In the genomic region with DNA sequence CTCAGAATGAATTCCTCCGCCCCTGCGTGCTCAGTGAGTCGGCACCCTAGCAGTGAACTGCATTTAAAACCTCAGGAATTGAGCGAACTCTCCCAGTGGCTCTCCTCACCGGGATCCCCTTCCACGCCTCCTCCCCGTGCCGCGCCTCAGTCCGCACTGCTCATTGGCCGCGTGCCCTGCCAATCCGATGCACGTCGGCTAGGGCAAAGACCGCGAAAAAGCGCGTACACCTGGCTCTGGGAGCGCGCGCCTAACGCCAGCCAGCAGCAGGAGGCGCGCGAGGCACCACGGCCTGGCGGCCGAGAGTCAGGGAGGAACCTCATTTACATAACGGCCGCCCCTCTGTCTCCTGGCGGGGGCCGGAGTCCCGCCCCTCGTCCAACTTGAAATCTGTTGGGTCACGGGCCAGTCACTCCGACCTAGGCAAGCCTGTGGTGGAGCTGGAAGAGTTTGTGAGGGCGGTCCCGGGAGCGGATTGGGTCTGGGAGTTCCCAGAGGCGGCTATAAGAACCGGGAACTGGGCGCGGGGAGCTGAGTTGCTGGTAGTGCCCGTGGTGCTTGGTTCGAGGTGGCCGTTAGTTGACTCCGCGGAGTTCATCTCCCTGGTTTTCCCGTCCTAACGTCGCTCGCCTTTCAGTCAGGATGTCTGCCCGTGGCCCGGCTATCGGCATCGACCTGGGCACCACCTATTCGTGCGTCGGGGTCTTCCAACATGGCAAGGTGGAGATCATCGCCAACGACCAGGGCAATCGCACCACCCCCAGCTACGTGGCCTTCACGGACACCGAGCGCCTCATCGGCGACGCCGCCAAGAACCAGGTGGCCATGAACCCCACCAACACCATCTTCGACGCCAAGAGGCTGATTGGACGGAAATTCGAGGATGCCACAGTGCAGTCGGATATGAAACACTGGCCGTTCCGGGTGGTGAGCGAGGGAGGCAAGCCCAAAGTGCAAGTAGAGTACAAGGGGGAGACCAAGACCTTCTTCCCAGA, we compare ENCODE assay signal across 8 cellular contexts. TPM values are rescaled to one million over a fixed set of nuclear protein-coding genes. Genes with fewer than 3 reads are reported as not detected.
DNase-seq lines count a peak whose midpoint lies in the region; ATAC-seq and TF ChIP-seq lines count a peak whose summit lies in the region.

A gene (plus strand): TSS at position 534 of the 995 bp plus-strand sequence. CDS start 109 bp downstream, at position 643.

- TSS peak; percentile 42 for BruUV-seq in Caco-2 (replicated peaks; lab: Mats Ljungman, UMichigan)

- peaks cover 12% of the 10 kb centered on the region for H3K36me3 Mint-ChIP-seq in Caco-2 (ENCODE audit: insufficient read depth, unreplicated experiment)
- H3K36me3 Mint-ChIP-seq in natural killer cell treated with Interleukin-12 subunit alpha and Interleukin-12 subunit beta and Interleukin-15 and Interleukin-18, amount 100 ng/mL, for 72 hours, result peaks cover 6% of the 10 kb centered on the region

- H3K27ac Mint-ChIP-seq in Caco-2 (ENCODE audit: unreplicated experiment), result peak within 1 kb of the TSS; percentile 79
- H3K27ac Mint-ChIP-seq in natural killer cell treated with Interleukin-12 subunit alpha and Interleukin-12 subunit beta and Interleukin-15 and Interleukin-18, amount 100 ng/mL, for 72 hours, result peak within 1 kb of the TSS; percentile 87 to 92

- H3K9ac ChIP-seq in HUES64 (ENCODE audit: low read depth, low read length), result peak within 1 kb of the TSS; percentile 67

- TF ChIP-seq CTCF in Caco-2 (IDR thresholded peaks at IDR 0.05; ENCODE audit: insufficient read depth in 1 of 2, low read depth in 1 of 2, low read length in 1 of 2, severe bottlenecking in 1 of 2, unreplicated experiment in 1 of 2) (peak; percentile 41 to 78), fibroblast of the aortic adventitia (IDR thresholded peaks at IDR 0.05; ENCODE audit: insufficient read depth, low read length) (peak; percentile 80)

- peak within 1 kb of the TSS; percentile 71 for H3K4me3 Mint-ChIP-seq in Caco-2 (ENCODE audit: unreplicated experiment)
- peak within 1 kb of the TSS; percentile 100 for H3K4me3 Mint-ChIP-seq in natural killer cell treated with Interleukin-12 subunit alpha and Interleukin-12 subunit beta and Interleukin-15 and Interleukin-18, amount 100 ng/mL, for 72 hours

- H3K36me3 ChIP-seq in Caco-2 (ENCODE audit: control insufficient read depth, insufficient read depth, low read length), result no peaks in the 10 kb centered on the region
- H3K36me3 ChIP-seq in HUES64 (ENCODE audit: insufficient read depth, low read length), result no peaks in the 10 kb centered on the region

- H3K27me3 ChIP-seq in Caco-2 (replicated peaks; ENCODE audit: control insufficient read depth, insufficient read depth, low read length) (no peaks in the 10 kb centered on the region), HUES64 (ENCODE audit: insufficient read depth, low read length) (peaks cover 35% of the 10 kb centered on the region)

- DNase-seq in Caco-2 (peak; percentile 98 to 99), RPMI7951 (ENCODE audit: low read depth) (peak; percentile 98), fibroblast of the aortic adventitia (ENCODE audit: low read depth) (peak; percentile 98)
- peak; percentile 91 for DNase-seq in activated effector memory CD4-positive, alpha-beta T cell treated with Interleukin-2 at 50 U/mL for 16 hours
- DNase-seq in natural killer cell treated with Interleukin-12 subunit alpha and Interleukin-12 subunit beta and Interleukin-15 and Interleukin-18, amount 100 ng/mL, for 72 hours (ENCODE audit: low spot score), result peak; percentile 98
- peak; percentile 97 for DNase-seq in stimulated activated naive CD8-positive, alpha-beta T cell treated with anti-CD3 and anti-CD28 coated beads, Interleukin-15, Interleukin-2, amounts not matched to agents 100 U/mL and 50 U/mL, for 24 hours

- peaks cover 9% of the 10 kb centered on the region; the same call in 1 of the 2 replicates for H3K9me3 ChIP-seq in Caco-2
- no peaks in the 10 kb centered on the region for H3K9me3 ChIP-seq in HUES64 (ENCODE audit: insufficient read depth, low read depth, low read length)

- H3K4me1 Mint-ChIP-seq in Caco-2 (ENCODE audit: low read depth, unreplicated experiment), result peaks cover 16% of the 10 kb centered on the region
- peaks cover 27 to 41% of the 10 kb centered on the region in 2 donors for H3K4me1 Mint-ChIP-seq in natural killer cell treated with Interleukin-12 subunit alpha and Interleukin-12 subunit beta and Interleukin-15 and Interleukin-18, amount 100 ng/mL, for 72 hours (ENCODE audit: low read depth in 2 of 2)

- intact Hi-C loops in Caco-2 (cut with micrococcal nuclease; ENCODE audit: unreplicated experiment), result loop anchor here (1.0 to 5.0 kb wide), 5 partner anchors 30 to 222 kb away; a partner anchor contains a TSS

- no peaks in the 10 kb centered on the region for H3K9me3 Mint-ChIP-seq in Caco-2 (ENCODE audit: unreplicated experiment)
- H3K9me3 Mint-ChIP-seq in natural killer cell treated with Interleukin-12 subunit alpha and Interleukin-12 subunit beta and Interleukin-15 and Interleukin-18, amount 100 ng/mL, for 72 hours, result no peaks in the 10 kb centered on the region

- POLR2A ChIA-PET in Caco-2 (lab: Charles Lee), result interaction anchor here (0.5 to 1.6 kb wide), 9 partner anchors 14 to 572 kb away, joined by 3 to 12 read pairs (median 3); no protein-coding TSS in a partner anchor

- CTCF ChIA-PET in Caco-2 (lab: Charles Lee), result interaction anchor here (0.5 to 1.6 kb wide), 10 partner anchors 14 to 224 kb away, joined by 3 to 9 read pairs (median 3); a partner anchor contains a TSS

- H3K4me3 ChIP-seq in Caco-2 (ENCODE audit: low read depth, low read length), result peak within 1 kb of the TSS; percentile 49
- H3K4me3 ChIP-seq in HUES64 (ENCODE audit: low read length), result peak within 1 kb of the TSS; percentile 76
- H3K4me3 ChIP-seq in fibroblast of the aortic adventitia (ENCODE audit: low read depth, low read length), result peak within 1 kb of the TSS; percentile 74

- peak; percentile 97 for ATAC-seq in GM21423 (IDR thresholded peaks at IDR 0.05; ENCODE audit: unreplicated experiment)
- ATAC-seq in natural killer cell treated with Interleukin-12 subunit alpha and Interleukin-12 subunit beta and Interleukin-15 and Interleukin-18, amount 100 ng/mL, for 72 hours, result peak; percentile 97 to 98
- ATAC-seq in stimulated activated naive CD8-positive, alpha-beta T cell treated with anti-CD3 and anti-CD28 coated beads, Interleukin-15, Interleukin-2, amounts not matched to agents 100 U/mL and 50 U/mL, for 24 hours, result peak; percentile 98

- peak within 1 kb of the TSS; percentile 94 for H3K27ac ChIP-seq in HUES64 (ENCODE audit: low read depth, low read length)

- 41% methylated on average over 79 of the region's 79 CpGs for WGBS in HUES64

- peaks cover 14% of the 10 kb centered on the region; the same call in 1 of the 2 replicates for H3K4me1 ChIP-seq in Caco-2
- peaks cover 22% of the 10 kb centered on the region for H3K4me1 ChIP-seq in HUES64 (ENCODE audit: insufficient read depth, low read length)

- H3K27me3 Mint-ChIP-seq in Caco-2 (ENCODE audit: insufficient read depth, unreplicated experiment), result no peaks in the 10 kb centered on the region
- H3K27me3 Mint-ChIP-seq in natural killer cell treated with Interleukin-12 subunit alpha and Interleukin-12 subunit beta and Interleukin-15 and Interleukin-18, amount 100 ng/mL, for 72 hours, result peaks cover 13 to 14% of the 10 kb centered on the region in 2 donors

RNA-seq across cellular contexts. Expression of the gene that starts here (rescaled TPM):
- total RNA-seq in Caco-2 (2022), result 8.3 and 8.7 TPM in 2 replicates
- polyA plus RNA-seq in HUES64 (2013, experiment 1 of 2), result 10.8 TPM
- 16.3 TPM for polyA plus RNA-seq in HUES64 (2013, experiment 2 of 2)
- 10.0 and 11.2 TPM in 2 replicates for total RNA-seq in RPMI7951 (2014; rRNA removed; shearing (Covaris generic))
- total RNA-seq in fibroblast of the aortic adventitia (ENCODE audit: low replicate concordance), result 0.98 and 2.5 TPM in 2 replicates
- 10 to 100 TPM in 1 of 2 donors, 1 to 10 TPM in 1; 5.7 to 12.5 TPM for total RNA-seq in natural killer cell treated with Interleukin-12 subunit alpha and Interleukin-12 subunit beta and Interleukin-15 and Interleukin-18, amount 100 ng/mL, for 72 hours

Comparison
In these comparisons a context has a peak if more than half of its experiments do, and no peak if none do; other contexts are left out.
1. Peak in every context shown above with its lines: DNase-seq, ATAC-seq, H3K4me3 ChIP-seq and H3K27ac ChIP-seq.